ENCODE assay signal across 24 cellular contexts in genomic region chr1:41511239-41511540, GRCh38. TPM values are rescaled to one million over a fixed set of nuclear protein-coding genes. Genes with fewer than 3 reads are reported as not detected.
DNase-seq lines count a peak whose midpoint lies in the region; ATAC-seq, FAIRE-seq and TF ChIP-seq lines count a peak whose summit lies in the region.
"Had no signal": no experiment of that assay in that cellular context is flagged by ENCODE, and none has a peak within 500 bp of the region (broad histone marks: within the 10 kb centered on the region; RNA-seq: fewer than 3 reads in every experiment).

No MANE protein-coding gene starts in this region.

- no peak for ATAC-seq in activated naive CD8-positive, alpha-beta T cell treated with anti-CD3 and anti-CD28 coated beads, Interleukin-2, amount 50 U/mL, for 24 hours
- no peak for ATAC-seq in stimulated activated naive CD8-positive, alpha-beta T cell treated with anti-CD3 and anti-CD28 coated beads, Interleukin-15, Interleukin-2, amounts not matched to agents 100 U/mL and 50 U/mL, for 24 hours
- ATAC-seq in lower lobe of right lung: no peak
- ATAC-seq: A549 had no signal

- TF ChIP-seq CTCF in H1 (IDR thresholded peaks at IDR 0.05; ENCODE audit: control extremely low read depth in 1 of 3, insufficient read depth in 1 of 3, low read depth in 1 of 3, low read length in 3 of 3): no peak
- TF ChIP-seq CTCF in lower lobe of right lung (IDR thresholded peaks at IDR 0.05): no peak

- no peak overlapping the region for H3K27ac Mint-ChIP-seq in activated naive CD8-positive, alpha-beta T cell treated with anti-CD3 and anti-CD28 coated beads, Interleukin-2, amount 50 U/mL, for 24 hours
- no peak overlapping the region for H3K27ac Mint-ChIP-seq in activated naive CD8-positive, alpha-beta T cell treated with anti-CD3 and anti-CD28 coated beads for 36 hours
- H3K27ac Mint-ChIP-seq in stimulated activated naive CD8-positive, alpha-beta T cell treated with anti-CD3 and anti-CD28 coated beads, Interleukin-15, Interleukin-2, amounts not matched to agents 100 ng/mL and 50 ng/mL, for 24 hours: peak overlapping the region; percentile 55
- H3K27ac Mint-ChIP-seq: CD14-positive monocyte; CD4-positive, alpha-beta T cell; CD8-positive, alpha-beta memory T cell had no signal

- H2AFZ ChIP-seq in H1 (ENCODE audit: low read length): no peak overlapping the region

- WGBS in H1 (ENCODE audit: extremely low coverage in 1 of 2, insufficient coverage in 1 of 2, insufficient read length in 1 of 2, insufficient replicate concordance in 2 of 2, low coverage in 1 of 2, low lambda C conversion rate in 2 of 2, missing lambda C conversion rate in 1 of 2), 2 experiments: 90% methylated on average over 7 of the region's 7 CpGs; no CpG with 5 or more reads in 1 of the 2 experiments

- H3K9ac ChIP-seq in H1 (replicated peaks in 1 of 4; ENCODE audit: extremely low read depth in 1 of 4, low read depth in 3 of 4, low read length in 3 of 4): no peak overlapping the region
- H3K9ac ChIP-seq: BLaER1 treated with 17β-estradiol and CSF1 and Interleukin-3, amounts not matched to agents 10 nM and 100 nM had no signal

- TF ChIP-seq EP300 in H1 (IDR thresholded peaks at IDR 0.05; ENCODE audit: borderline replicate concordance in 1 of 2, low read depth in 2 of 2, low read length in 2 of 2): no peak

- no peaks in the 10 kb centered on the region for H3K79me1 ChIP-seq in H1 (ENCODE audit: low read depth, low read length)

- H3K23ac ChIP-seq in H1 (ENCODE audit: insufficient read length): no peak overlapping the region

- peaks cover under 1% of the 10 kb centered on the region for H3K4me1 Mint-ChIP-seq in activated naive CD8-positive, alpha-beta T cell treated with anti-CD3 and anti-CD28 coated beads, Interleukin-2, amount 50 U/mL, for 24 hours
- peaks cover under 1% of the 10 kb centered on the region for H3K4me1 Mint-ChIP-seq in activated naive CD8-positive, alpha-beta T cell treated with anti-CD3 and anti-CD28 coated beads for 36 hours
- peaks cover 5% of the 10 kb centered on the region for H3K4me1 Mint-ChIP-seq in stimulated activated naive CD8-positive, alpha-beta T cell treated with anti-CD3 and anti-CD28 coated beads, Interleukin-15, Interleukin-2, amounts not matched to agents 100 ng/mL and 50 ng/mL, for 24 hours (ENCODE audit: low read depth)

- peak overlapping the region; percentile 12 for H4K8ac ChIP-seq in H1 (ENCODE audit: extremely low read depth, insufficient read depth, low read length)

- H3K79me2 ChIP-seq in H1 (ENCODE audit: control insufficient read depth in 1 of 2, insufficient read depth in 2 of 2, low read length in 2 of 2): no peaks in the 10 kb centered on the region

- POLR2A ChIA-PET in H1 (lab: Charles Lee; ENCODE audit: partially characterized antibody): no interaction called here

- no peak overlapping the region for H4K5ac ChIP-seq in H1 (ENCODE audit: insufficient read length, low read depth, low read length)

- H2BK20ac ChIP-seq in H1 (ENCODE audit: low read length): no peak overlapping the region

- no peaks in the 10 kb centered on the region for H3K9me3 Mint-ChIP-seq in activated naive CD8-positive, alpha-beta T cell treated with anti-CD3 and anti-CD28 coated beads, Interleukin-2, amount 50 U/mL, for 24 hours
- H3K9me3 Mint-ChIP-seq in activated naive CD8-positive, alpha-beta T cell treated with anti-CD3 and anti-CD28 coated beads for 36 hours: no peaks in the 10 kb centered on the region
- no peaks in the 10 kb centered on the region for H3K9me3 Mint-ChIP-seq in stimulated activated naive CD8-positive, alpha-beta T cell treated with anti-CD3 and anti-CD28 coated beads, Interleukin-15, Interleukin-2, amounts not matched to agents 100 ng/mL and 50 ng/mL, for 24 hours
- H3K9me3 Mint-ChIP-seq: CD4-positive, alpha-beta T cell had no signal

- no peak overlapping the region for H2AK5ac ChIP-seq in H1 (ENCODE audit: low read depth, low read length)

- CTCF ChIA-PET in H1 (lab: Charles Lee; ENCODE audit: partially characterized antibody): interaction anchor here (4.4 to 10.4 kb wide), 3 partner anchors 11 to 23 kb away, joined by 40 to 205 read pairs (median 85); partner anchors contain the start of gene EDN2

- no peak overlapping the region for H3K4ac ChIP-seq in H1 (replicated peaks; ENCODE audit: insufficient read length, low read depth, low read length)

- no peak for TF ChIP-seq RAD21 in H1 (IDR thresholded peaks at IDR 0.05 in 1 of 2, conservative IDR thresholded peaks at IDR 0.05 in 1 of 2; ENCODE audit: low read depth in 2 of 2, low read length in 2 of 2)

- no peak for DNase-seq in activated naive CD8-positive, alpha-beta T cell treated with anti-CD3 and anti-CD28 coated beads, Interleukin-2, amount 50 U/mL, for 24 hours
- DNase-seq in activated naive CD8-positive, alpha-beta T cell treated with anti-CD3 and anti-CD28 coated beads for 36 hours: no peak
- no peak for DNase-seq in stimulated activated naive CD8-positive, alpha-beta T cell treated with anti-CD3 and anti-CD28 coated beads, Interleukin-15, Interleukin-2, amounts not matched to agents 100 U/mL and 50 U/mL, for 24 hours
- no peak for DNase-seq in H1 (ENCODE audit: low read depth in 1 of 2, low spot score in 2 of 2)
- no peak for DNase-seq in lower lobe of right lung
- no peak for DNase-seq in stimulated activated CD8-positive, alpha-beta memory T cell treated with anti-CD3 and anti-CD28 coated beads, Interleukin-4, amount 100 ng/mL, for 48 hours
- DNase-seq: 8988T; ACHN; AML-193; BE2C; CD4-positive, alpha-beta T cell; CD8-positive, alpha-beta memory T cell; DMS 273 treated with DMSO at 0.1 percent for 48 hours; DMS79; EL; GDM1; GOT3; H7; HCEC 1CT had no signal

- H3K4me3 ChIP-seq in H1 (ENCODE audit: extremely low read depth in 1 of 4, insufficient read depth in 2 of 4, low read depth in 3 of 4, low read length in 4 of 4) (no peak overlapping the region), lower lobe of right lung (no peak overlapping the region)
- H3K4me3 ChIP-seq: A549; BLaER1 treated with 17β-estradiol and CSF1 and Interleukin-3, amounts not matched to agents 10 nM and 100 nM had no signal

- peaks cover 0 to under 1% (median under 1%) of the 10 kb centered on the region in 4 experiments; a peak in 4 of 7 replicates for H3K27me3 ChIP-seq in H1 (replicated peaks in 1 of 4; ENCODE audit: control insufficient read depth in 3 of 4, extremely low read depth in 1 of 4, insufficient read depth in 3 of 4, low read length in 3 of 4)
- no peaks in the 10 kb centered on the region for H3K27me3 ChIP-seq in lower lobe of right lung (ENCODE audit: low read depth)
- H3K27me3 ChIP-seq: BE2C had no signal

- no peak overlapping the region for H3K14ac ChIP-seq in H1 (ENCODE audit: insufficient read length)

- no peak overlapping the region for H2BK15ac ChIP-seq in H1 (ENCODE audit: low read length)

- H3K4me1 ChIP-seq in H1 (replicated peaks in 1 of 4; ENCODE audit: control insufficient read depth in 3 of 4, insufficient read depth in 4 of 4, low read length in 3 of 4) (peaks cover 6 to 8% (median 7%) of the 10 kb centered on the region in 4 experiments), lower lobe of right lung (peaks cover 23% of the 10 kb centered on the region)

- H3K36me3 Mint-ChIP-seq in activated naive CD8-positive, alpha-beta T cell treated with anti-CD3 and anti-CD28 coated beads, Interleukin-2, amount 50 U/mL, for 24 hours (ENCODE audit: low read depth): peaks cover 32% of the 10 kb centered on the region
- peaks cover 15% of the 10 kb centered on the region for H3K36me3 Mint-ChIP-seq in activated naive CD8-positive, alpha-beta T cell treated with anti-CD3 and anti-CD28 coated beads for 36 hours
- H3K36me3 Mint-ChIP-seq in stimulated activated naive CD8-positive, alpha-beta T cell treated with anti-CD3 and anti-CD28 coated beads, Interleukin-15, Interleukin-2, amounts not matched to agents 100 ng/mL and 50 ng/mL, for 24 hours (ENCODE audit: low read depth): peaks cover 29% of the 10 kb centered on the region

- H3K23me2 ChIP-seq in H1 (ENCODE audit: low read depth, low read length): no peaks in the 10 kb centered on the region

- H2BK12ac ChIP-seq in H1 (ENCODE audit: low read depth, low read length): no peak overlapping the region

- H3K9me3 ChIP-seq in H1 (ENCODE audit: insufficient read depth in 2 of 2, low read depth in 1 of 2, low read length in 1 of 2) (no peaks in the 10 kb centered on the region), lower lobe of right lung (no peaks in the 10 kb centered on the region)
- H3K9me3 ChIP-seq: A549; BE2C; BLaER1 treated with 17β-estradiol and CSF1 and Interleukin-3, amounts not matched to agents 10 nM and 100 nM had no signal

- TF ChIP-seq POLR2A in H1 (IDR thresholded peaks at IDR 0.05; ENCODE audit: control extremely low read depth in 1 of 2, low read depth in 2 of 2, low read length in 2 of 2): no peak

- H3K27ac ChIP-seq in H1 (ENCODE audit: low read depth, low read length): no peak overlapping the region
- H3K27ac ChIP-seq in lower lobe of right lung: no peak overlapping the region
- H3K27ac ChIP-seq: A549; BLaER1 treated with 17β-estradiol and CSF1 and Interleukin-3, amounts not matched to agents 10 nM and 100 nM had no signal

- H3K36me3 ChIP-seq in H1 (ENCODE audit: control insufficient read depth in 2 of 4, insufficient read depth in 4 of 4, low read length in 3 of 4): no peaks in the 10 kb centered on the region
- no peaks in the 10 kb centered on the region for H3K36me3 ChIP-seq in lower lobe of right lung
- H3K36me3 ChIP-seq: BE2C had no signal

- H2BK5ac ChIP-seq in H1 (ENCODE audit: low read depth, low read length): no peak overlapping the region

- peak overlapping the region; percentile 26 for H3K4me3 Mint-ChIP-seq in activated naive CD8-positive, alpha-beta T cell treated with anti-CD3 and anti-CD28 coated beads, Interleukin-2, amount 50 U/mL, for 24 hours
- no peak overlapping the region for H3K4me3 Mint-ChIP-seq in activated naive CD8-positive, alpha-beta T cell treated with anti-CD3 and anti-CD28 coated beads for 36 hours
- no peak overlapping the region for H3K4me3 Mint-ChIP-seq in stimulated activated naive CD8-positive, alpha-beta T cell treated with anti-CD3 and anti-CD28 coated beads, Interleukin-15, Interleukin-2, amounts not matched to agents 100 ng/mL and 50 ng/mL, for 24 hours
- H3K4me3 Mint-ChIP-seq: CD14-positive monocyte; CD4-positive, alpha-beta T cell; CD8-positive, alpha-beta memory T cell had no signal

- H3K27me3 Mint-ChIP-seq in activated naive CD8-positive, alpha-beta T cell treated with anti-CD3 and anti-CD28 coated beads, Interleukin-2, amount 50 U/mL, for 24 hours: no peaks in the 10 kb centered on the region
- no peaks in the 10 kb centered on the region for H3K27me3 Mint-ChIP-seq in activated naive CD8-positive, alpha-beta T cell treated with anti-CD3 and anti-CD28 coated beads for 36 hours
- H3K27me3 Mint-ChIP-seq in stimulated activated naive CD8-positive, alpha-beta T cell treated with anti-CD3 and anti-CD28 coated beads, Interleukin-15, Interleukin-2, amounts not matched to agents 100 ng/mL and 50 ng/mL, for 24 hours: no peaks in the 10 kb centered on the region
- H3K27me3 Mint-ChIP-seq: CD4-positive, alpha-beta T cell; CD8-positive, alpha-beta memory T cell had no signal

- no peak overlapping the region for H3K56ac ChIP-seq in H1 (replicated peaks; ENCODE audit: insufficient read length, low read depth, low read length)

- no peak for FAIRE-seq in H1 (lab: Jason Lieb, UNC)
- FAIRE-seq: A549, D721Med had no signal

- intact Hi-C loops in lower lobe of right lung (cut with DNase I): no loop called here

- no peak overlapping the region for H3K18ac ChIP-seq in H1 (ENCODE audit: extremely low read depth, low read length)

- H4K91ac ChIP-seq in H1 (replicated peaks; ENCODE audit: insufficient read length, low read length): no peak overlapping the region

- no peaks in the 10 kb centered on the region for H4K20me1 ChIP-seq in H1 (replicated peaks in 1 of 2; ENCODE audit: control insufficient read depth in 1 of 2, insufficient read depth in 2 of 2, low read length in 2 of 2)

- H2BK120ac ChIP-seq in H1 (replicated peaks; ENCODE audit: low read depth, low read length): no peak overlapping the region

- H3K4me2 ChIP-seq in H1 (ENCODE audit: insufficient read depth in 1 of 2, low read depth in 2 of 2, low read length in 2 of 2): no peak overlapping the region
- H3K4me2 ChIP-seq: A549 had no signal

RNA-seq across cellular contexts. Expression of gene EDN2, which starts 26.7 kb away (rescaled TPM):
- not detected for total RNA-seq in activated naive CD8-positive, alpha-beta T cell treated with anti-CD3 and anti-CD28 coated beads for 36 hours
- 0.39 TPM in 1 of 2 replicates, not detected in the other for total RNA-seq in H1 (2021; fragmentation: NEBNext Ultra II Directional; extraction: Animal tissue kit (Norgen Biotek cat#: 25700))
- polyA plus RNA-seq in H1 (2011; rRNA removed): 0.32 and 0.39 TPM in 2 replicates
- polyA plus RNA-seq in H1 (2011; cell fraction: cytosol; rRNA removed): 0.26 TPM
- polyA plus RNA-seq in H1 (2011; cell fraction: nucleus; rRNA removed): 0.58 TPM
- polyA plus RNA-seq in H1 (2012, experiment 1 of 2): not detected in 4 replicates
- polyA plus RNA-seq in H1 (2012, experiment 2 of 2): 1.3 TPM
- 0.16 TPM for polyA plus RNA-seq in H1 (2013, experiment 1 of 2)
- 0.17 TPM for polyA plus RNA-seq in H1 (2013, experiment 2 of 2)
- polyA minus RNA-seq in H1 (2011; rRNA and poly(A)+ RNA removed): not detected in 2 replicates
- polyA minus RNA-seq in H1 (2011; cell fraction: cytosol; rRNA and poly(A)+ RNA removed): not detected
- polyA minus RNA-seq in H1 (2011; cell fraction: nucleus; rRNA and poly(A)+ RNA removed): 0.50 TPM
- 2.1 TPM for total RNA-seq in lower lobe of right lung
- total RNA-seq: CD4-positive, alpha-beta T cell; CD8-positive, alpha-beta memory T cell had no signal
- polyA plus RNA-seq: CD14-positive monocyte; CD8-positive, alpha-beta memory T cell had no signal
